In genomic region chr11:85694385-85694980, GRCh38 we compare ENCODE assay signal across 8 cellular contexts. TPM values are rescaled to one million over a fixed set of nuclear protein-coding genes. Genes with fewer than 3 reads are reported as not detected.
A peak's percentile ranks its signal among the peaks of the same experiment; 100 is the strongest.
DNase-seq lines count a peak whose midpoint lies in the region; ATAC-seq, FAIRE-seq and TF ChIP-seq lines count a peak whose summit lies in the region.

No MANE protein-coding gene starts in this region.

- TF ChIP-seq CTCF in VCaP (conservative IDR thresholded peaks at IDR 0.05) = peak; percentile 82

- no peak for TF ChIP-seq POLR2A in GM12892 (IDR thresholded peaks at IDR 0.05; ENCODE audit: low read depth, low read length)

- peak; percentile 47 for ATAC-seq in HG03565 (IDR thresholded peaks at IDR 0.05; ENCODE audit: unreplicated experiment)
- no peak for ATAC-seq in HG03135 (IDR thresholded peaks at IDR 0.05; ENCODE audit: unreplicated experiment)

- DNase-seq in SKM-1 treated with dmso at 0.1 percent for 144 hours (lab: John Stamatoyannopoulos, UW; ENCODE audit: unreplicated experiment) (peak; percentile 13), SKM-1 (lab: John Stamatoyannopoulos, UW; ENCODE audit: unreplicated experiment) (no peak), iPS-NIHi11 (ENCODE audit: low spot score) (peak; percentile 31), GM12892 (ENCODE audit: insufficient read length) (no peak), NOMO-1 treated with dmso at 0.1 percent for 144 hours (lab: John Stamatoyannopoulos, UW; ENCODE audit: unreplicated experiment) (no peak)

- peak overlapping the region; percentile 21 for H3K27ac ChIP-seq in VCaP

- FAIRE-seq in GM12892 (lab: Jason Lieb, UNC) = no peak

RNA-seq across cellular contexts. Expression of gene CCDC89, which starts 8.5 kb away (rescaled TPM):
- polyA plus RNA-seq in GM12892 (2012; ENCODE audit: missing spikeins) = not detected

RNA-seq across cellular contexts. Expression of gene CREBZF, which starts 29.6 kb away (rescaled TPM):
- 31.5 TPM for polyA plus RNA-seq in GM12892 (2012; ENCODE audit: missing spikeins)

RNA-seq across cellular contexts. Expression of gene TMEM126A, which starts 46.7 kb away (rescaled TPM):
- 76.5 TPM for polyA plus RNA-seq in GM12892 (2012; ENCODE audit: missing spikeins)

Comparison
In these comparisons a context has a peak if more than half of its experiments do, and no peak if none do; other contexts are left out.
1. DNase-seq: peak in SKM-1 treated with dmso at 0.1 percent for 144 hours (single experiment) and iPS-NIHi11 (single experiment); none in SKM-1 (single experiment), GM12892 (single experiment) and NOMO-1 treated with dmso at 0.1 percent for 144 hours (single experiment).